Comparison of ENCODE assay signal across 20 cellular contexts in genomic region chr22:48695251-48695650, GRCh38.
"Had no signal": no experiment of that assay in that cellular context is flagged by ENCODE, and none has a peak within 500 bp of the region (broad histone marks: within the 10 kb centered on the region; RNA-seq: fewer than 3 reads in every experiment).

No MANE protein-coding gene starts in this region.

- H3K9me3 ChIP-seq: neutrophil, ovary, prostate gland, suprapubic skin, transverse colon had no signal

- H3K27ac ChIP-seq: cardiac muscle cell, epithelial cell of prostate, neutrophil, ovary, prostate gland, suprapubic skin, transverse colon had no signal

- H3K4me1 Mint-ChIP-seq: activated CD4-positive, alpha-beta memory T cell treated with anti-CD3 and anti-CD28 coated beads, Interleukin-2, amount 10 ng/mL, durations not matched to agents 7 days and 5 days; activated naive CD8-positive, alpha-beta T cell treated with anti-CD3 and anti-CD28 coated beads, Interleukin-2, amount 10 ng/mL, durations not matched to agents 7 days and 5 days; natural killer cell had no signal

- DNase-seq: activated CD4-positive, alpha-beta memory T cell treated with anti-CD3 and anti-CD28 coated beads, Interleukin-2, amount 10 ng/mL, durations not matched to agents 7 days and 5 days; activated CD4-positive, alpha-beta T cell treated with anti-CD3 and anti-CD28 coated beads for 48 hours; activated effector memory CD4-positive, alpha-beta T cell treated with Interleukin-2 at 50 U/mL for 16 hours; activated naive CD4-positive, alpha-beta T cell treated with anti-CD3 and anti-CD28 coated beads for 36 hours; activated naive CD8-positive, alpha-beta T cell treated with anti-CD3 and anti-CD28 coated beads, Interleukin-2, amount 10 ng/mL, durations not matched to agents 7 days and 5 days; activated T-cell treated with anti-CD3 and anti-CD28 coated beads, Interleukin-2, amount 50 U/mL, for 72 hours; amniotic stem cell; natural killer cell; ovary; stimulated activated CD4-positive, alpha-beta T cell treated with anti-CD3 and anti-CD28 coated beads, Interleukin-12 subunit alpha, Interleukin-12 subunit beta, amount 100 ng/mL, for 4 hours; stimulated activated CD4-positive, alpha-beta T cell treated with anti-CD3 and anti-CD28 coated beads, Interleukin-1b, Interleukin-23, amount 100 ng/mL, for 48 hours; transverse colon had no signal

- H3K4me1 ChIP-seq: prostate gland, suprapubic skin, transverse colon had no signal

- FAIRE-seq: kidney, urothelium cell line had no signal

- H3K36me3 Mint-ChIP-seq: activated naive CD8-positive, alpha-beta T cell treated with anti-CD3 and anti-CD28 coated beads, Interleukin-2, amount 10 ng/mL, durations not matched to agents 7 days and 5 days; natural killer cell had no signal

- H3K27me3 Mint-ChIP-seq: activated CD4-positive, alpha-beta memory T cell treated with anti-CD3 and anti-CD28 coated beads, Interleukin-2, amount 10 ng/mL, durations not matched to agents 7 days and 5 days; activated naive CD8-positive, alpha-beta T cell treated with anti-CD3 and anti-CD28 coated beads, Interleukin-2, amount 10 ng/mL, durations not matched to agents 7 days and 5 days; stimulated activated naive CD8-positive, alpha-beta T cell treated with anti-CD3 and anti-CD28 coated beads, Interleukin-15, Interleukin-2, amounts not matched to agents 100 ng/mL and 50 ng/mL, for 24 hours had no signal

- H3K27me3 ChIP-seq: cardiac muscle cell, neutrophil, ovary, suprapubic skin, transverse colon had no signal

- H3K27ac Mint-ChIP-seq: activated CD4-positive, alpha-beta memory T cell treated with anti-CD3 and anti-CD28 coated beads, Interleukin-2, amount 10 ng/mL, durations not matched to agents 7 days and 5 days; activated naive CD4-positive, alpha-beta T cell treated with anti-CD3 and anti-CD28 coated beads for 36 hours; activated naive CD8-positive, alpha-beta T cell treated with anti-CD3 and anti-CD28 coated beads, Interleukin-2, amount 10 ng/mL, durations not matched to agents 7 days and 5 days; activated T-cell treated with anti-CD3 and anti-CD28 coated beads, Interleukin-2, amount 50 U/mL, for 72 hours; natural killer cell; stimulated activated naive CD8-positive, alpha-beta T cell treated with anti-CD3 and anti-CD28 coated beads, Interleukin-15, Interleukin-2, amounts not matched to agents 100 ng/mL and 50 ng/mL, for 24 hours had no signal

- H3K4me3 Mint-ChIP-seq: activated CD4-positive, alpha-beta memory T cell treated with anti-CD3 and anti-CD28 coated beads, Interleukin-2, amount 10 ng/mL, durations not matched to agents 7 days and 5 days; activated naive CD4-positive, alpha-beta T cell treated with anti-CD3 and anti-CD28 coated beads for 36 hours; activated naive CD8-positive, alpha-beta T cell treated with anti-CD3 and anti-CD28 coated beads, Interleukin-2, amount 10 ng/mL, durations not matched to agents 7 days and 5 days; activated T-cell treated with anti-CD3 and anti-CD28 coated beads, Interleukin-2, amount 50 U/mL, for 72 hours; natural killer cell; stimulated activated naive CD8-positive, alpha-beta T cell treated with anti-CD3 and anti-CD28 coated beads, Interleukin-15, Interleukin-2, amounts not matched to agents 100 ng/mL and 50 ng/mL, for 24 hours had no signal

- H3K9me3 Mint-ChIP-seq: activated CD4-positive, alpha-beta memory T cell treated with anti-CD3 and anti-CD28 coated beads, Interleukin-2, amount 10 ng/mL, durations not matched to agents 7 days and 5 days; activated naive CD4-positive, alpha-beta T cell treated with anti-CD3 and anti-CD28 coated beads for 36 hours; activated naive CD8-positive, alpha-beta T cell treated with anti-CD3 and anti-CD28 coated beads, Interleukin-2, amount 10 ng/mL, durations not matched to agents 7 days and 5 days; activated T-cell treated with anti-CD3 and anti-CD28 coated beads, Interleukin-2, amount 50 U/mL, for 72 hours; natural killer cell; stimulated activated naive CD8-positive, alpha-beta T cell treated with anti-CD3 and anti-CD28 coated beads, Interleukin-15, Interleukin-2, amounts not matched to agents 100 ng/mL and 50 ng/mL, for 24 hours had no signal
